In the genomic region with DNA sequence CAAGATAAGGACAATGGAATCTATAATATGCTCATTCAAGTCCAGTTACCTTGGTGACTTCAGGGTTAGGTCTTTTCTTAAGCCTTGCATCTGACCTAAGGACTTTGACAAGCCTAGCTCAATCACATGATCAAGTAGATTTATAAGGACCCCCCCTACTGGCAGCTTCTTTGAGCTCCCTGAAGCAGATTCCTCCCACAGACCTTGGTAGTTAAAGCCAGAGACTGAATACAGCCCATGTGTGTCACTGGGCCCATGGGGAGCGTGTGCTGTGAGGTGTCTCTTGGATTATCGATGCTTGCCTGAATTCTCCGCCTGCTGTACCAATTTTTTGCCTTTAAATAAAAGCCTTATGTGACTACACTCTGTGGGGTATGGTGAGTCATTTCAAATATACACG, we compare ENCODE assay signal across 13 cellular contexts.
DNase-seq lines count a peak whose midpoint lies in the region; ATAC-seq, FAIRE-seq and TF ChIP-seq lines count a peak whose summit lies in the region.
"Had no signal": no experiment of that assay in that cellular context is flagged by ENCODE, and none has a peak within 500 bp of the region (broad histone marks: within the 10 kb centered on the region; RNA-seq: fewer than 3 reads in every experiment).

No MANE protein-coding gene starts in this region.

- H3K27me3 ChIP-seq in neural progenitor cell = no peaks in the 10 kb centered on the region
- no peaks in the 10 kb centered on the region for H3K27me3 ChIP-seq in small intestine (ENCODE audit: control insufficient read depth in 2 of 2, insufficient read depth in 2 of 2, low read length in 2 of 2)
- H3K27me3 ChIP-seq: breast epithelium had no signal

- no peak overlapping the region for H3K4me3 Mint-ChIP-seq in neural progenitor cell
- H3K4me3 Mint-ChIP-seq: T-helper 1 cell treated with Interleukin-12 subunit alpha and Interleukin-12 subunit beta and Interleukin-4 antibody, amounts not matched to agents 30 μg/mL and 1 μg/mL, for 36 hours had no signal

- no peaks in the 10 kb centered on the region for H3K36me3 Mint-ChIP-seq in neural progenitor cell

- no peaks in the 10 kb centered on the region for H3K27me3 Mint-ChIP-seq in neural progenitor cell (ENCODE audit: insufficient read depth, low read depth)

- no peaks in the 10 kb centered on the region for H3K36me3 ChIP-seq in neural progenitor cell
- H3K36me3 ChIP-seq in small intestine (ENCODE audit: control insufficient read depth in 2 of 2, insufficient read depth in 2 of 2, low read length in 2 of 2) = no peaks in the 10 kb centered on the region
- H3K36me3 ChIP-seq: breast epithelium had no signal

- no peaks in the 10 kb centered on the region for H3K9me3 ChIP-seq in neural progenitor cell (ENCODE audit: low read depth)
- no peaks in the 10 kb centered on the region for H3K9me3 ChIP-seq in small intestine (ENCODE audit: control insufficient read depth, low read depth)
- H3K9me3 ChIP-seq: breast epithelium had no signal

- no peak overlapping the region for H2AFZ ChIP-seq in neural progenitor cell (replicated peaks)

- no peak overlapping the region for H3K4me2 ChIP-seq in neural progenitor cell

- no peak overlapping the region for H3K9ac ChIP-seq in neural progenitor cell

- 87 to 91% (median 91%) methylated on average over 4 of the region's 4 CpGs for WGBS in small intestine, 3 donors

- H3K27ac ChIP-seq in neural progenitor cell = no peak overlapping the region
- H3K27ac ChIP-seq in small intestine (ENCODE audit: low read depth in 1 of 2, low read length in 1 of 2) = no peak overlapping the region
- H3K27ac ChIP-seq: breast epithelium had no signal

- DNase-seq in SHP77 (lab: John Stamatoyannopoulos, UW) = peak; percentile 8 to 9
- DNase-seq in SHP77 treated with DMSO at 0.1 percent for 48 hours (lab: John Stamatoyannopoulos, UW) = no peak
- peak; percentile 15 for DNase-seq in SK-N-DZ (ENCODE audit: low spot score)
- DNase-seq in neural progenitor cell (ENCODE audit: low spot score) = peak; percentile 51
- no peak for DNase-seq in urothelium cell line (ENCODE audit: low spot score)
- DNase-seq in small intestine = no peak
- DNase-seq: kidney glomerular epithelial cell; NCI-H2171 treated with DMSO at 0.1 percent for 48 hours; stimulated activated naive CD4-positive, alpha-beta T cell treated with Interleukin-2 at 50 U/mL for 16 hours had no signal

- ATAC-seq in HG02678 (IDR thresholded peaks at IDR 0.05; ENCODE audit: unreplicated experiment) = peak; percentile 47
- no peak for ATAC-seq in HG03045 (IDR thresholded peaks at IDR 0.05; ENCODE audit: unreplicated experiment)

- H3K4me3 ChIP-seq in neural progenitor cell (no peak overlapping the region), small intestine (ENCODE audit: low read depth in 1 of 2, low read length in 2 of 2) (no peak overlapping the region)
- H3K4me3 ChIP-seq: breast epithelium had no signal

- H3K4me1 Mint-ChIP-seq in neural progenitor cell = peaks cover 6% of the 10 kb centered on the region

- no peaks in the 10 kb centered on the region for H3K4me1 ChIP-seq in neural progenitor cell
- no peaks in the 10 kb centered on the region for H3K4me1 ChIP-seq in small intestine (ENCODE audit: control insufficient read depth in 2 of 2, insufficient read depth in 1 of 2, low read depth in 1 of 2, low read length in 1 of 2)
- H3K4me1 ChIP-seq: breast epithelium had no signal

- no peaks in the 10 kb centered on the region for H4K20me1 ChIP-seq in neural progenitor cell (ENCODE audit: low read depth)

- no peaks in the 10 kb centered on the region for H3K79me2 ChIP-seq in neural progenitor cell (ENCODE audit: low read depth)

- peak; percentile 39 for TF ChIP-seq CTCF in neural progenitor cell (IDR thresholded peaks at IDR 0.05)

- H3K27ac Mint-ChIP-seq in neural progenitor cell = no peak overlapping the region
- H3K27ac Mint-ChIP-seq: T-helper 1 cell treated with Interleukin-12 subunit alpha and Interleukin-12 subunit beta and Interleukin-4 antibody, amounts not matched to agents 30 μg/mL and 1 μg/mL, for 36 hours had no signal

- FAIRE-seq in urothelium cell line (lab: Jason Lieb, UNC) (no peak), small intestine (lab: Jason Lieb, UNC) (no peak)

- H3K9me3 Mint-ChIP-seq in neural progenitor cell = peaks cover 3% of the 10 kb centered on the region
- H3K9me3 Mint-ChIP-seq: T-helper 1 cell treated with Interleukin-12 subunit alpha and Interleukin-12 subunit beta and Interleukin-4 antibody, amounts not matched to agents 30 μg/mL and 1 μg/mL, for 36 hours had no signal

- no peaks in the 10 kb centered on the region for H3F3A ChIP-seq in neural progenitor cell (ENCODE audit: low read depth)

Comparison
In these comparisons a context has a peak if more than half of its experiments do, and no peak if none do; other contexts are left out.
1. DNase-seq: peak in SHP77 (2 of 2), SK-N-DZ (single experiment) and neural progenitor cell (single experiment); none in SHP77 treated with DMSO at 0.1 percent for 48 hours (single experiment), urothelium cell line (single experiment) and small intestine (single experiment).